1 cellular context compared by ENCODE assay signal in the genomic region with DNA sequence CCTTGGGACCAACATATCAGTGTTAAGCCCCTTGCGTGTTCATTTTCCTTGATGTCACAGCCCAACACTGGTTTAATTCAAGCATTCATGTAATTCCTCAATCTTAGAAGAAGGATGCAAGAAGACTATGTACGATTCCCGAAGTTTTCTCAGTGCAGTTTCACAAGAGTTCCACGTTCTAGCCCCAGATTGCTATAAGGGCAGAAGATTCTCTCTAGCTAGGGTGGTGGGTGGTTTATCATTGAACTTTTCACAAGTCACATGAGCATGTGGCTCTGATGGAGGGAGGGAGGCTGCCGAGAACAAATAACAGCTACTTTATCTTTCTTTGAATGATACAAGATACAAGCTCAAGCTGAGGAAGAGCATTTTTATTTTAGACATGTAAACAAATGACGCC.
A peak's percentile ranks its signal among the peaks of the same experiment; 100 is the strongest.
TF ChIP-seq lines count a peak whose summit lies in the region.

No MANE protein-coding gene starts in this region.

TF ChIP-seq in HepG2, 621 proteins besides CTCF, POLR2A, EP300 and RAD21 (continued from another document and continues in another):
- TF ChIP-seq, protein P1, sequence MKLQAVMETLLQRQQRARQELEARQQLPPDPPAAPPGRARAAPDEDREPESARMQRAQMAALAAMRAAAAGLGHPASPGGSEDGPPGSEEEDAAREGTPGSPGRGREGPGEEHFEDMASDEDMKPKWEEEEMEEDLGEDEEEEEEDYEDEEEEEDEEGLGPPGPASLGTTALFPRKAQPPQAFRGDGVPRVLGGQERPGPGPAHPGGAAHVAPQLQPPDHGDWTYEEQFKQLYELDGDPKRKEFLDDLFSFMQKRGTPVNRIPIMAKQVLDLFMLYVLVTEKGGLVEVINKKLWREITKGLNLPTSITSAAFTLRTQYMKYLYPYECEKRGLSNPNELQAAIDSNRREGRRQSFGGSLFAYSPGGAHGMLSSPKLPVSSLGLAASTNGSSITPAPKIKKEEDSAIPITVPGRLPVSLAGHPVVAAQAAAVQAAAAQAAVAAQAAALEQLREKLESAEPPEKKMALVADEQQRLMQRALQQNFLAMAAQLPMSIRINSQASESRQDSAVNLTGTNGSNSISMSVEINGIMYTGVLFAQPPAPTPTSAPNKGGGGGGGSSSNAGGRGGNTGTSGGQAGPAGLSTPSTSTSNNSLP (IDR thresholded peaks at IDR 0.05; ENCODE audit: low read depth, low read length), result no peak
- no peak for TF ChIP-seq ZNF576 (CRISPR knock-in tag; IDR thresholded peaks at IDR 0.05)
- TF ChIP-seq, protein P2, sequence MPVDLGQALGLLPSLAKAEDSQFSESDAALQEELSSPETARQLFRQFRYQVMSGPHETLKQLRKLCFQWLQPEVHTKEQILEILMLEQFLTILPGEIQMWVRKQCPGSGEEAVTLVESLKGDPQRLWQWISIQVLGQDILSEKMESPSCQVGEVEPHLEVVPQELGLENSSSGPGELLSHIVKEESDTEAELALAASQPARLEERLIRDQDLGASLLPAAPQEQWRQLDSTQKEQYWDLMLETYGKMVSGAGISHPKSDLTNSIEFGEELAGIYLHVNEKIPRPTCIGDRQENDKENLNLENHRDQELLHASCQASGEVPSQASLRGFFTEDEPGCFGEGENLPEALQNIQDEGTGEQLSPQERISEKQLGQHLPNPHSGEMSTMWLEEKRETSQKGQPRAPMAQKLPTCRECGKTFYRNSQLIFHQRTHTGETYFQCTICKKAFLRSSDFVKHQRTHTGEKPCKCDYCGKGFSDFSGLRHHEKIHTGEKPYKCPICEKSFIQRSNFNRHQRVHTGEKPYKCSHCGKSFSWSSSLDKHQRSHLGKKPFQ (CRISPR knock-in tag; IDR thresholded peaks at IDR 0.05; ENCODE audit: insufficient replicate concordance), result no peak
- no peak for TF ChIP-seq CENPX (CRISPR knock-in tag; IDR thresholded peaks at IDR 0.05)
- no peak for TF ChIP-seq ZNF44 (CRISPR knock-in tag; IDR thresholded peaks at IDR 0.05)
- no peak for TF ChIP-seq ZNF678 (CRISPR knock-in tag; IDR thresholded peaks at IDR 0.05)
- TF ChIP-seq ZZZ3 (CRISPR knock-in tag; IDR thresholded peaks at IDR 0.05; ENCODE audit: borderline replicate concordance), result no peak
- TF ChIP-seq, protein P3, sequence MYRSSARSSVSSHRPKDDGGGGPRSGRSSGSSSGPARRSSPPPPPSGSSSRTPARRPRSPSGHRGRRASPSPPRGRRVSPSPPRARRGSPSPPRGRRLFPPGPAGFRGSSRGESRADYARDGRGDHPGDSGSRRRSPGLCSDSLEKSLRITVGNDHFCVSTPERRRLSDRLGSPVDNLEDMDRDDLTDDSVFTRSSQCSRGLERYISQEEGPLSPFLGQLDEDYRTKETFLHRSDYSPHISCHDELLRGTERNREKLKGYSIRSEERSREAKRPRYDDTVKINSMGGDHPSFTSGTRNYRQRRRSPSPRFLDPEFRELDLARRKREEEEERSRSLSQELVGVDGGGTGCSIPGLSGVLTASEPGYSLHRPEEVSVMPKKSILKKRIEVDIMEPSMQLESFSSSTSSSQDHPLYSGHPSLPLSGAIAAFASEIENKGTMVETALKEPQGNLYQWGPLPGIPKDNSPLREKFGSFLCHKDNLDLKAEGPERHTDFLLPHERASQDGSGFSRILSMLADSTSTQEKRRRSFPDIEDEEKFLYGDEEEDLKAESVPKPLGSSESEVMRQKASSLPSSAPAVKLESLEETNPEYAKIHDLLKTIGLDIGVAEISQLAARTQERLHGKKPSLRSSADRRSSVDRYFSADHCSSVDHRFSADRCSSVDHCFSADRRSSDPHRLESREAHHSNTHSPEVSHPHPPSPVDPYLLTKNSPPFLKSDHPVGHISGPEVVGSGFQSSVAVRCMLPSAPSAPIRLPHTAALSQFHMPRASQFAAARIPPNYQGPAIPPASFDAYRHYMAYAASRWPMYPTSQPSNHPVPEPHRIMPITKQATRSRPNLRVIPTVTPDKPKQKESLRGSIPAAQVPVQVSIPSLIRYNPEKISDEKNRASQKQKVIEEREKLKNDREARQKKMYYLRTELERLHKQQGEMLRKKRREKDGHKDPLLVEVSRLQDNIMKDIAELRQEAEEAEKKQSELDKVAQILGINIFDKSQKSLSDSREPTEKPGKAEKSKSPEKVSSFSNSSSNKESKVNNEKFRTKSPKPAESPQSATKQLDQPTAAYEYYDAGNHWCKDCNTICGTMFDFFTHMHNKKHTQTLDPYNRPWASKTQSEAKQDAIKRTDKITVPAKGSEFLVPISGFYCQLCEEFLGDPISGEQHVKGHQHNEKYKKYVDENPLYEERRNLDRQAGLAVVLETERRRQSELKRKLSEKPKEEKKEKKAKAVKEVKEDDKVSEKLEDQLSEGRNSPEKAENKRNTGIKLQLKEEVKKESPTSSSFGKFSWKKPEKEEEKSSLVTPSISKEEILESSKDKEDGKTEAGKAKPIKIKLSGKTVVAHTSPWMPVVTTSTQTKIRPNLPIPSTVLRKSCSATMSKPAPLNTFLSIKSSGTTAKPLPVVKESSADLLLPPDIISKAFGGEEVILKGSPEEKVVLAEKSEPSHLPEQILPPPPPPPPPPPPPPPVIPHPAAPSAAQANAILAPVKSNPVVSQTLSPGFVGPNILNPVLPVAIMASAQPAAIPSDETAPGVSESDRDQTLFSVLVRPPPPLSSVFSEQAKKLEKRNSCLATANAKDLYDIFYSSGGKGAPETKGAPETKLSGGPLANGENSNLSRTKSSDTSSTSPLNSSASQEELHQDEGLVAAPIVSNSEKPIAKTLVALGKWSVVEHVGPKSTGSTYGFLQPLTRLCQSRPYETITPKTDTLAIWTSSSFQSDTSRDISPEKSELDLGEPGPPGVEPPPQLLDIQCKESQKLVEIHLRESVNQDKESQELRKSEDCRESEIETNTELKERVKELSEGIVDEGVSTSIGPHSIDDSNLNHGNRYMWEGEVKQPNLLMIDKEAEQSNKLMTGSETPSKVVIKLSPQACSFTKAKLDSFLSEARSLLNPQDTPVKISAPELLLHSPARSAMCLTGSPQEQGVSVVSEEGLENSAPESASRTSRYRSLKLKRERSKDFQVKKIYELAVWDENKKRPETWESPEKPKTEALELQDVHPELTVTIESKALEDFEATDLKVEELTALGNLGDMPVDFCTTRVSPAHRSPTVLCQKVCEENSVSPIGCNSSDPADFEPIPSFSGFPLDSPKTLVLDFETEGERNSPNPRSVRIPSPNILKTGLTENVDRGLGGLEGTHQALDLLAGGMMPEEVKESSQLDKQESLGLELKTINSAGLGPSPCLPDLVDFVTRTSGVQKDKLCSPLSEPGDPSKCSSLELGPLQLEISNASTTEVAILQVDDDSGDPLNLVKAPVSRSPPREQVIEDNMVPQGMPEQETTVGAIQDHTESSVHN (CRISPR knock-in tag; IDR thresholded peaks at IDR 0.05), result no peak
- no peak for TF ChIP-seq ZNF710 (CRISPR knock-in tag; IDR thresholded peaks at IDR 0.05; ENCODE audit: borderline replicate concordance)
- TF ChIP-seq, protein P4, sequence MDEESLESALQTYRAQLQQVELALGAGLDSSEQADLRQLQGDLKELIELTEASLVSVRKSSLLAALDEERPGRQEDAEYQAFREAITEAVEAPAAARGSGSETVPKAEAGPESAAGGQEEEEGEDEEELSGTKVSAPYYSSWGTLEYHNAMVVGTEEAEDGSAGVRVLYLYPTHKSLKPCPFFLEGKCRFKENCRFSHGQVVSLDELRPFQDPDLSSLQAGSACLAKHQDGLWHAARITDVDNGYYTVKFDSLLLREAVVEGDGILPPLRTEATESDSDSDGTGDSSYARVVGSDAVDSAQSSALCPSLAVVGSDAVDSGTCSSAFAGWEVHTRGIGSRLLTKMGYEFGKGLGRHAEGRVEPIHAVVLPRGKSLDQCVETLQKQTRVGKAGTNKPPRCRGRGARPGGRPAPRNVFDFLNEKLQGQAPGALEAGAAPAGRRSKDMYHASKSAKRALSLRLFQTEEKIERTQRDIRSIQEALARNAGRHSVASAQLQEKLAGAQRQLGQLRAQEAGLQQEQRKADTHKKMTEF (CRISPR knock-in tag; IDR thresholded peaks at IDR 0.05), result no peak
- no peak for TF ChIP-seq KDM6A (CRISPR knock-in tag; IDR thresholded peaks at IDR 0.05; ENCODE audit: low read depth)
- peak; percentile 28; the same call in 1 of the 2 replicates for TF ChIP-seq ZNF792 (CRISPR knock-in tag; IDR thresholded peaks at IDR 0.05)
- TF ChIP-seq ASH2L (IDR thresholded peaks at IDR 0.05; ENCODE audit: insufficient read length, low read depth, low read length), result peak; percentile 55
- TF ChIP-seq ZNF17 (CRISPR knock-in tag; IDR thresholded peaks at IDR 0.05), result no peak
- 0 out of 2 replicates have a peak, but pooled peaks have one; percentile 43 for TF ChIP-seq ZBED4 (CRISPR knock-in tag; IDR thresholded peaks at IDR 0.05; ENCODE audit: borderline replicate concordance)
- TF ChIP-seq MLXIP (CRISPR knock-in tag; IDR thresholded peaks at IDR 0.05; ENCODE audit: borderline replicate concordance), result no peak
- peak; percentile 19; the same call in 1 of the 2 replicates for TF ChIP-seq KDM5A (IDR thresholded peaks at IDR 0.05; ENCODE audit: borderline replicate concordance, low read length)
- TF ChIP-seq, protein P5, sequence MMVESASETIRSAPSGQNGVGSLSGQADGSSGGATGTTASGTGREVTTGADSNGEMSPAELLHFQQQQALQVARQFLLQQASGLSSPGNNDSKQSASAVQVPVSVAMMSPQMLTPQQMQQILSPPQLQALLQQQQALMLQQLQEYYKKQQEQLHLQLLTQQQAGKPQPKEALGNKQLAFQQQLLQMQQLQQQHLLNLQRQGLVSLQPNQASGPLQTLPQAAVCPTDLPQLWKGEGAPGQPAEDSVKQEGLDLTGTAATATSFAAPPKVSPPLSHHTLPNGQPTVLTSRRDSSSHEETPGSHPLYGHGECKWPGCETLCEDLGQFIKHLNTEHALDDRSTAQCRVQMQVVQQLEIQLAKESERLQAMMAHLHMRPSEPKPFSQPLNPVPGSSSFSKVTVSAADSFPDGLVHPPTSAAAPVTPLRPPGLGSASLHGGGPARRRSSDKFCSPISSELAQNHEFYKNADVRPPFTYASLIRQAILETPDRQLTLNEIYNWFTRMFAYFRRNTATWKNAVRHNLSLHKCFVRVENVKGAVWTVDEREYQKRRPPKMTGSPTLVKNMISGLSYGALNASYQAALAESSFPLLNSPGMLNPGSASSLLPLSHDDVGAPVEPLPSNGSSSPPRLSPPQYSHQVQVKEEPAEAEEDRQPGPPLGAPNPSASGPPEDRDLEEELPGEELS (CRISPR knock-in tag; IDR thresholded peaks at IDR 0.05), result 0 out of 2 replicates have a peak, but pooled peaks have one; percentile 38
- no peak for TF ChIP-seq E2F5 (CRISPR knock-in tag; conservative IDR thresholded peaks at IDR 0.05)
- no peak for TF ChIP-seq MIER3 (CRISPR knock-in tag; IDR thresholded peaks at IDR 0.05; ENCODE audit: borderline replicate concordance)
